Comparison of ENCODE assay signal across 17 cellular contexts in genomic region chr7:20513897-20514296, GRCh38.
"Had no signal": no experiment of that assay in that cellular context is flagged by ENCODE, and none has a peak within 500 bp of the region (broad histone marks: within the 10 kb centered on the region; RNA-seq: fewer than 3 reads in every experiment).

No MANE protein-coding gene starts in this region.

- H3K27ac Mint-ChIP-seq: activated CD8-positive, alpha-beta T cell treated with anti-CD3 and anti-CD28 coated beads, Interleukin-2, amount 10 ng/mL, durations not matched to agents 7 days and 5 days; activated naive CD4-positive, alpha-beta T cell treated with anti-CD3 and anti-CD28 coated beads, Interleukin-2, amount 50 U/mL, for 24 hours; T-helper 1 cell treated with Interleukin-12 subunit alpha and Interleukin-12 subunit beta and Interleukin-4 antibody, amounts not matched to agents 30 μg/mL and 1 μg/mL, for 36 hours; WTC11 had no signal

- H3K4me3 ChIP-seq: breast epithelium, Peyer's patch had no signal

- H3K9ac ChIP-seq: KMS-11 had no signal

- H3K27ac ChIP-seq: breast epithelium, KMS-11, Peyer's patch, RWPE1 had no signal

- H3K27me3 ChIP-seq: breast epithelium, Peyer's patch had no signal

- H3K9me3 Mint-ChIP-seq: T-helper 1 cell treated with Interleukin-12 subunit alpha and Interleukin-12 subunit beta and Interleukin-4 antibody, amounts not matched to agents 30 μg/mL and 1 μg/mL, for 36 hours; WTC11 had no signal

- H3K4me2 ChIP-seq: KMS-11 had no signal

- H3K27me3 Mint-ChIP-seq: activated naive CD4-positive, alpha-beta T cell treated with anti-CD3 and anti-CD28 coated beads, Interleukin-2, amount 50 U/mL, for 24 hours had no signal

- H3K36me3 ChIP-seq: breast epithelium, Peyer's patch had no signal

- H3K4me1 Mint-ChIP-seq: activated naive CD4-positive, alpha-beta T cell treated with anti-CD3 and anti-CD28 coated beads, Interleukin-2, amount 50 U/mL, for 24 hours had no signal

- H3K4me1 ChIP-seq: breast epithelium, Peyer's patch had no signal

- ATAC-seq: activated CD8-positive, alpha-beta T cell treated with anti-CD3 and anti-CD28 coated beads, Interleukin-2, amount 10 ng/mL, durations not matched to agents 7 days and 5 days; WTC11 had no signal

- H3K9me3 ChIP-seq: breast epithelium, Peyer's patch had no signal

- DNase-seq: activated CD4-positive, alpha-beta T cell treated with anti-CD3 and anti-CD28 coated beads for 48 hours; activated CD4-positive, alpha-beta T cell treated with anti-CD3 and anti-CD28 coated beads, Interleukin-2, amount 50 U/mL, for 4 hours; activated CD4-positive, CD25-positive, alpha-beta regulatory T cell treated with anti-CD3 and anti-CD28 coated beads, Interleukin-2, amount 50 U/mL, for 72 hours; activated CD8-positive, alpha-beta memory T cell treated with anti-CD3 and anti-CD28 coated beads, Interleukin-2, amount 50 U/mL, for 48 hours; activated CD8-positive, alpha-beta T cell treated with anti-CD3 and anti-CD28 coated beads, Interleukin-2, amount 10 ng/mL, durations not matched to agents 7 days and 5 days; activated effector memory CD4-positive, alpha-beta T cell treated with Interleukin-2 at 50 U/mL for 16 hours; activated naive CD4-positive, alpha-beta T cell; activated T-cell treated with anti-CD3 and anti-CD28 coated beads, Interleukin-2, amount 50 U/mL, for 1 hour; NCI-H2107; NCI-H526 treated with DMSO at 0.1 percent for 48 hours; Peyer's patch had no signal

- H3K4me3 Mint-ChIP-seq: activated CD8-positive, alpha-beta T cell treated with anti-CD3 and anti-CD28 coated beads, Interleukin-2, amount 10 ng/mL, durations not matched to agents 7 days and 5 days; activated naive CD4-positive, alpha-beta T cell treated with anti-CD3 and anti-CD28 coated beads, Interleukin-2, amount 50 U/mL, for 24 hours; T-helper 1 cell treated with Interleukin-12 subunit alpha and Interleukin-12 subunit beta and Interleukin-4 antibody, amounts not matched to agents 30 μg/mL and 1 μg/mL, for 36 hours; WTC11 had no signal

- H3K36me3 Mint-ChIP-seq: activated naive CD4-positive, alpha-beta T cell treated with anti-CD3 and anti-CD28 coated beads, Interleukin-2, amount 50 U/mL, for 24 hours; WTC11 had no signal
